ENCODE assay signal across 11 cellular contexts in genomic region chr4:184782731-184783472, GRCh38. TPM values are rescaled to one million over a fixed set of nuclear protein-coding genes. Genes with fewer than 3 reads are reported as not detected.
DNase-seq lines count a peak whose midpoint lies in the region; ATAC-seq and TF ChIP-seq lines count a peak whose summit lies in the region.
"Had no signal": no experiment of that assay in that cellular context is flagged by ENCODE, and none has a peak within 500 bp of the region (broad histone marks: within the 10 kb centered on the region; RNA-seq: fewer than 3 reads in every experiment).

No MANE protein-coding gene starts in this region.

- TF ChIP-seq CTCF in WTC11 (IDR thresholded peaks at IDR 0.05) = no peak

- ATAC-seq in GM21825 (IDR thresholded peaks at IDR 0.05; ENCODE audit: unreplicated experiment) = peak; percentile 56
- peak; percentile 69 for ATAC-seq in WTC11
- peak; percentile 55 to 61 for ATAC-seq in natural killer cell treated with Interleukin-12 subunit alpha and Interleukin-12 subunit beta and Interleukin-15 and Interleukin-18, amount 100 ng/mL, for 72 hours
- ATAC-seq in HG02571 (IDR thresholded peaks at IDR 0.05; ENCODE audit: unreplicated experiment) = no peak
- no peak for ATAC-seq in HG03469 (IDR thresholded peaks at IDR 0.05; ENCODE audit: unreplicated experiment)

- peak; percentile 6 for DNase-seq in DMS 273 (lab: John Stamatoyannopoulos, UW; ENCODE audit: unreplicated experiment)
- no peak for DNase-seq in DMS 273 treated with DMSO at 0.1 percent for 48 hours (lab: John Stamatoyannopoulos, UW)
- DNase-seq in WTC11 (ENCODE audit: low spot score) = no peak
- no peak for DNase-seq in natural killer cell treated with Interleukin-12 subunit alpha and Interleukin-12 subunit beta and Interleukin-15 and Interleukin-18, amount 100 ng/mL, for 72 hours (ENCODE audit: low spot score)
- DNase-seq in NCI-H526 treated with DMSO at 0.1 percent for 48 hours (lab: John Stamatoyannopoulos, UW) = no peak
- DNase-seq: DMS79 had no signal

- no peak overlapping the region for H3K4me3 Mint-ChIP-seq in WTC11
- peak overlapping the region; percentile 45 for H3K4me3 Mint-ChIP-seq in natural killer cell treated with Interleukin-12 subunit alpha and Interleukin-12 subunit beta and Interleukin-15 and Interleukin-18, amount 100 ng/mL, for 72 hours
- H3K4me3 Mint-ChIP-seq: central memory CD8-positive, alpha-beta T cell; neural crest cell had no signal

- peaks cover 4% of the 10 kb centered on the region for H3K36me3 Mint-ChIP-seq in WTC11
- peaks cover 18% of the 10 kb centered on the region for H3K36me3 Mint-ChIP-seq in natural killer cell treated with Interleukin-12 subunit alpha and Interleukin-12 subunit beta and Interleukin-15 and Interleukin-18, amount 100 ng/mL, for 72 hours

- H3K27ac Mint-ChIP-seq in WTC11 = no peak overlapping the region
- peak overlapping the region; percentile 39 to 78 for H3K27ac Mint-ChIP-seq in natural killer cell treated with Interleukin-12 subunit alpha and Interleukin-12 subunit beta and Interleukin-15 and Interleukin-18, amount 100 ng/mL, for 72 hours

- peaks cover 12% of the 10 kb centered on the region for H3K4me1 Mint-ChIP-seq in WTC11
- H3K4me1 Mint-ChIP-seq in natural killer cell treated with Interleukin-12 subunit alpha and Interleukin-12 subunit beta and Interleukin-15 and Interleukin-18, amount 100 ng/mL, for 72 hours (ENCODE audit: low read depth in 2 of 2) = peaks cover 11 to 12% of the 10 kb centered on the region in 2 donors
- H3K4me1 Mint-ChIP-seq: central memory CD8-positive, alpha-beta T cell; neural crest cell had no signal

- CTCF ChIA-PET in WTC11 (lab: Charles Lee) = interaction anchor here (1.5 to 1.7 kb wide), 2 partner anchors 26 to 222 kb away, joined by 4 to 5 read pairs; no protein-coding TSS in a partner anchor

- H3K27me3 Mint-ChIP-seq in WTC11 (ENCODE audit: low read depth) = no peaks in the 10 kb centered on the region
- H3K27me3 Mint-ChIP-seq in natural killer cell treated with Interleukin-12 subunit alpha and Interleukin-12 subunit beta and Interleukin-15 and Interleukin-18, amount 100 ng/mL, for 72 hours = no peaks in the 10 kb centered on the region
- H3K27me3 Mint-ChIP-seq: central memory CD8-positive, alpha-beta T cell had no signal

- H3K9me3 Mint-ChIP-seq in WTC11 = peaks cover 8% of the 10 kb centered on the region
- no peaks in the 10 kb centered on the region for H3K9me3 Mint-ChIP-seq in natural killer cell treated with Interleukin-12 subunit alpha and Interleukin-12 subunit beta and Interleukin-15 and Interleukin-18, amount 100 ng/mL, for 72 hours
- H3K9me3 Mint-ChIP-seq: central memory CD8-positive, alpha-beta T cell had no signal

- POLR2A ChIA-PET in WTC11 (lab: Charles Lee) = interaction anchor here (1.0 kb wide), 1 partner anchor 117 kb away, joined by 3 read pairs; no protein-coding TSS in a partner anchor

TF ChIP-seq in WTC11, 78 proteins besides CTCF, POLR2A, EP300 and RAD21:
- TF ChIP-seq ATF1 (CRISPR knock-in tag; IDR thresholded peaks at IDR 0.05) (no peak), KAT7 (CRISPR knock-in tag; IDR thresholded peaks at IDR 0.05; ENCODE audit: borderline replicate concordance) (no peak), ZNF416 (CRISPR knock-in tag; IDR thresholded peaks at IDR 0.05) (no peak), NR2C2 (CRISPR knock-in tag; IDR thresholded peaks at IDR 0.05) (no peak), E2F5 (CRISPR knock-in tag; IDR thresholded peaks at IDR 0.05) (no peak), ZSCAN18 (CRISPR knock-in tag; IDR thresholded peaks at IDR 0.05) (no peak), ESRRA (CRISPR knock-in tag; IDR thresholded peaks at IDR 0.05; ENCODE audit: borderline replicate concordance) (no peak), CREB1 (CRISPR knock-in tag; IDR thresholded peaks at IDR 0.05) (no peak), ARID4B (CRISPR knock-in tag; IDR thresholded peaks at IDR 0.05; ENCODE audit: borderline replicate concordance) (no peak), NFE2L1 (CRISPR knock-in tag; IDR thresholded peaks at IDR 0.05) (no peak), ZNF423 (CRISPR knock-in tag; IDR thresholded peaks at IDR 0.05) (no peak)

RNA-seq across cellular contexts. Expression of gene ACSL1, which starts 42.9 kb away (rescaled TPM):
- 5.1 to 6.6 TPM (median 5.9 TPM) in 3 replicates for total RNA-seq in WTC11 (2021)
- total RNA-seq in natural killer cell treated with Interleukin-12 subunit alpha and Interleukin-12 subunit beta and Interleukin-15 and Interleukin-18, amount 100 ng/mL, for 72 hours = 100 to 1,000 TPM; 110 to 111 TPM

RNA-seq across cellular contexts. Expression of gene CENPU, which starts 49.0 kb away (rescaled TPM):
- 52.9 to 60.5 TPM (median 53.4 TPM) in 3 replicates for total RNA-seq in WTC11 (2021)
- 10 to 100 TPM; 44.8 to 60.2 TPM for total RNA-seq in natural killer cell treated with Interleukin-12 subunit alpha and Interleukin-12 subunit beta and Interleukin-15 and Interleukin-18, amount 100 ng/mL, for 72 hours

Comparison
In these comparisons a context has a peak if more than half of its experiments do, and no peak if none do; other contexts are left out.
1. ATAC-seq: peak in GM21825 (single experiment), WTC11 (single experiment) and natural killer cell treated with Interleukin-12 subunit alpha and Interleukin-12 subunit beta and Interleukin-15 and Interleukin-18, amount 100 ng/mL, for 72 hours (2 of 2); none in HG02571 (single experiment) and HG03469 (single experiment).
2. RNA of gene ACSL1, which starts 42.9 kb away (total RNA-seq): 110 to 111 TPM in natural killer cell treated with Interleukin-12 subunit alpha and Interleukin-12 subunit beta and Interleukin-15 and Interleukin-18, amount 100 ng/mL, for 72 hours; 5.1 to 6.6 TPM in WTC11; every median in the first group is over 10 times any median in the second.